10 cellular contexts compared by ENCODE assay signal in genomic region chr7:76583636-76584281, GRCh38. TPM values are rescaled to one million over a fixed set of nuclear protein-coding genes. Genes with fewer than 3 reads are reported as not detected.
A peak's percentile ranks its signal among the peaks of the same experiment; 100 is the strongest.
DNase-seq lines count a peak whose midpoint lies in the region; ATAC-seq and TF ChIP-seq lines count a peak whose summit lies in the region.
"Not testable (repeated sequence)": the region's sequence is repeated elsewhere in the genome, so short reads cannot be mapped to it uniquely, and the experiment has no call there.
"Had no signal": no experiment of that assay in that cellular context is flagged by ENCODE, and none has a peak within 500 bp of the region (broad histone marks: within the 10 kb centered on the region; RNA-seq: fewer than 3 reads in every experiment).

No MANE protein-coding gene starts in this region.

- H3K27ac Mint-ChIP-seq in GM23338 (peak overlapping the region; percentile 19; the same call in 1 of the 2 replicates), endodermal cell (peak overlapping the region; percentile 74)
- peak overlapping the region; percentile 80 for H3K27ac Mint-ChIP-seq in T-helper 2 cell treated with Interferon-gamma antibody and Interleukin-4, amounts not matched to agents 5 μg/mL and 100 μg/mL, for 36 hours
- H3K27ac Mint-ChIP-seq in naive thymus-derived CD4-positive, alpha-beta T cell, result peak overlapping the region; percentile 62 to 93 (median 90)
- H3K27ac Mint-ChIP-seq in stimulated activated memory B cell treated with anti-CD40 and anti-IgM and Interleukin-4, amounts not matched to agents 10 μg/mL and 1 μg/mL and 100 μg/mL, for 72 hours, result peak overlapping the region; percentile 30

- peaks cover 18% of the 10 kb centered on the region for H3K79me2 ChIP-seq in GM23338 (replicated peaks; ENCODE audit: insufficient read depth)

- H4K20me1 ChIP-seq in GM23338 (replicated peaks; ENCODE audit: insufficient read depth), result not testable (repeated sequence)

- H3K27ac ChIP-seq in GM23338 (ENCODE audit: low read depth), result 0 out of 2 replicates have a peak overlapping the region, but pooled peaks have one; percentile 66
- H3K27ac ChIP-seq in endodermal cell (ENCODE audit: low read depth, low read length), result not testable (repeated sequence)
- peak overlapping the region; percentile 54 for H3K27ac ChIP-seq in naive thymus-derived CD4-positive, alpha-beta T cell (ENCODE audit: low read depth, low read length)

- not testable (repeated sequence) for H2AFZ ChIP-seq in GM23338

- CTCF ChIA-PET in naive thymus-derived CD4-positive, alpha-beta T cell (lab: Charles Lee), result not testable (repeated sequence)

- not testable (repeated sequence) for H3K36me3 ChIP-seq in GM23338 (ENCODE audit: insufficient read depth); endodermal cell (ENCODE audit: control insufficient read depth, insufficient read depth, low read length); naive thymus-derived CD4-positive, alpha-beta T cell (ENCODE audit: control insufficient read depth in 2 of 3, insufficient read depth in 3 of 3, low read length in 3 of 3)

- not testable (repeated sequence) for H3K9ac ChIP-seq in endodermal cell (ENCODE audit: extremely low read depth, low read length, poor library complexity, severe bottlenecking)

- not testable (repeated sequence) for H3K9me3 ChIP-seq in endodermal cell (ENCODE audit: control insufficient read depth, low read length); naive thymus-derived CD4-positive, alpha-beta T cell (ENCODE audit: control insufficient read depth in 2 of 3, low read length in 3 of 3)

- not testable (repeated sequence) for TF ChIP-seq CTCF in GM23338 (conservative IDR thresholded peaks at IDR 0.05; ENCODE audit: low read depth in 2 of 2); endodermal cell (conservative IDR thresholded peaks at IDR 0.05)

- not testable (repeated sequence) for H3K9me3 Mint-ChIP-seq in GM23338; T-helper 2 cell treated with Interferon-gamma antibody and Interleukin-4, amounts not matched to agents 5 μg/mL and 100 μg/mL, for 36 hours; endodermal cell; naive thymus-derived CD4-positive, alpha-beta T cell; stimulated activated memory B cell treated with anti-CD40 and anti-IgM and Interleukin-4, amounts not matched to agents 10 μg/mL and 1 μg/mL and 100 μg/mL, for 72 hours

- H3K27me3 Mint-ChIP-seq in GM23338 (ENCODE audit: insufficient read depth, low read depth, poor library complexity); T-helper 2 cell treated with Interferon-gamma antibody and Interleukin-4, amounts not matched to agents 5 μg/mL and 100 μg/mL, for 36 hours (ENCODE audit: low read depth); endodermal cell (ENCODE audit: insufficient read depth); naive thymus-derived CD4-positive, alpha-beta T cell; stimulated activated memory B cell treated with anti-CD40 and anti-IgM and Interleukin-4, amounts not matched to agents 10 μg/mL and 1 μg/mL and 100 μg/mL, for 72 hours: not testable (repeated sequence)

- H3K9me2 ChIP-seq in GM23338 (ENCODE audit: insufficient read depth), result not testable (repeated sequence)

- H3F3A ChIP-seq in GM23338 (replicated peaks; ENCODE audit: low read depth), result not testable (repeated sequence)

- in situ Hi-C loops in ACHN (cut with HindIII; ENCODE audit: low pct_ligation_motif_present, low pct_unique_long_range_greater_than_20kb, low sequenced_read_pairs), result not testable (repeated sequence)

- not testable (repeated sequence) for ATAC-seq in GM23338; stimulated activated memory B cell treated with anti-CD40 and anti-IgM and Interleukin-4, amounts not matched to agents 10 μg/mL and 1 μg/mL and 100 μg/mL, for 72 hours
- peak; percentile 74 to 81 for ATAC-seq in left cardiac atrium
- peak; percentile 44 for ATAC-seq in naive thymus-derived CD4-positive, alpha-beta T cell

- DNase-seq in ACHN, result peak; percentile 33
- not testable (repeated sequence) for DNase-seq in GM23338 (ENCODE audit: low spot score); T-helper 2 cell treated with Interferon-gamma antibody and Interleukin-4, amounts not matched to agents 5 μg/mL and 100 μg/mL, for 36 hours (ENCODE audit: low spot score); endodermal cell; left cardiac atrium
- peak; percentile 73 for DNase-seq in amniotic epithelial cell (ENCODE audit: low read depth)
- peak in 5 of 9 donors; percentile 9 to 30 (median 26) for DNase-seq in naive thymus-derived CD4-positive, alpha-beta T cell

- H3K4me3 Mint-ChIP-seq in GM23338; endodermal cell; stimulated activated memory B cell treated with anti-CD40 and anti-IgM and Interleukin-4, amounts not matched to agents 10 μg/mL and 1 μg/mL and 100 μg/mL, for 72 hours: not testable (repeated sequence)
- peak overlapping the region; percentile 65 for H3K4me3 Mint-ChIP-seq in T-helper 2 cell treated with Interferon-gamma antibody and Interleukin-4, amounts not matched to agents 5 μg/mL and 100 μg/mL, for 36 hours
- peak overlapping the region; percentile 52 to 89 (median 74) for H3K4me3 Mint-ChIP-seq in naive thymus-derived CD4-positive, alpha-beta T cell

- intact Hi-C loops in left cardiac atrium (cut with DNase I); naive thymus-derived CD4-positive, alpha-beta T cell (cut with micrococcal nuclease): not testable (repeated sequence)

- H3K4me1 Mint-ChIP-seq in GM23338, result not testable (repeated sequence)
- peaks cover 42% of the 10 kb centered on the region for H3K4me1 Mint-ChIP-seq in T-helper 2 cell treated with Interferon-gamma antibody and Interleukin-4, amounts not matched to agents 5 μg/mL and 100 μg/mL, for 36 hours (ENCODE audit: low read depth)
- peaks cover 44% of the 10 kb centered on the region for H3K4me1 Mint-ChIP-seq in endodermal cell
- peaks cover 28 to 76% (median 58%) of the 10 kb centered on the region in 7 donors for H3K4me1 Mint-ChIP-seq in naive thymus-derived CD4-positive, alpha-beta T cell
- H3K4me1 Mint-ChIP-seq in stimulated activated memory B cell treated with anti-CD40 and anti-IgM and Interleukin-4, amounts not matched to agents 10 μg/mL and 1 μg/mL and 100 μg/mL, for 72 hours, result peaks cover 45% of the 10 kb centered on the region

- H3K4me2 ChIP-seq in GM23338, result not testable (repeated sequence)

- POLR2A ChIA-PET in naive thymus-derived CD4-positive, alpha-beta T cell (lab: Charles Lee), result not testable (repeated sequence)

- H3K4me1 ChIP-seq in GM23338 (ENCODE audit: insufficient read depth); endodermal cell (ENCODE audit: control insufficient read depth, insufficient read depth, low read length): not testable (repeated sequence)
- peaks cover 0 to 18% of the 10 kb centered on the region in 2 donors for H3K4me1 ChIP-seq in naive thymus-derived CD4-positive, alpha-beta T cell (ENCODE audit: control insufficient read depth in 2 of 2, insufficient read depth in 2 of 2, low read length in 2 of 2)

- H3K27me3 ChIP-seq in GM23338 (ENCODE audit: insufficient read depth); endodermal cell (ENCODE audit: control insufficient read depth, insufficient read depth, low read length, poor library complexity, severe bottlenecking); naive thymus-derived CD4-positive, alpha-beta T cell (ENCODE audit: control insufficient read depth in 2 of 2, insufficient read depth in 2 of 2, low read length in 2 of 2): not testable (repeated sequence)

- not testable (repeated sequence) for H3K4me3 ChIP-seq in GM23338; endodermal cell (ENCODE audit: low read length); naive thymus-derived CD4-positive, alpha-beta T cell (ENCODE audit: low read length)

- WGBS in endodermal cell (ENCODE audit: insufficient coverage in 1 of 2, insufficient read length in 1 of 2), 2 experiments, result 80 to 86% methylated on average over 1 to 5 of the region's 5 CpGs

- H3K36me3 Mint-ChIP-seq in GM23338 (ENCODE audit: low read depth); T-helper 2 cell treated with Interferon-gamma antibody and Interleukin-4, amounts not matched to agents 5 μg/mL and 100 μg/mL, for 36 hours (ENCODE audit: low read depth); endodermal cell (ENCODE audit: low read depth); naive thymus-derived CD4-positive, alpha-beta T cell; stimulated activated memory B cell treated with anti-CD40 and anti-IgM and Interleukin-4, amounts not matched to agents 10 μg/mL and 1 μg/mL and 100 μg/mL, for 72 hours: not testable (repeated sequence)

RNA-seq across cellular contexts. Expression of gene SPDYE16, which starts 40.7 kb away (rescaled TPM):
- total RNA-seq in GM23338 (2014; rRNA removed; shearing (Covaris generic)), result not detected in 2 replicates
- polyA plus RNA-seq in GM23338 (2016; fragmentation: Nextera tagmentation; extraction: Ambion mirVana), result 0.55 and 1.1 TPM in 2 replicates
- total RNA-seq in endodermal cell (under 1 TPM in 1 of 2 donors, not detected in 1; 0.37 TPM), left cardiac atrium (under 1 TPM; 0.12 to 0.34 TPM)
- polyA plus RNA-seq in endodermal cell (2013, experiment 1 of 2), result not detected
- polyA plus RNA-seq in endodermal cell (2013, experiment 2 of 2), result not detected
- total RNA-seq in naive thymus-derived CD4-positive, alpha-beta T cell, result under 1 TPM; 0.10 to 0.88 (median 0.49) TPM
- polyA plus RNA-seq in naive thymus-derived CD4-positive, alpha-beta T cell, result under 1 TPM; 0.25 to 0.26 TPM
- total RNA-seq: H9, occipital lobe had no signal

RNA-seq across cellular contexts. Expression of gene POMZP3, which starts 43.3 kb away (rescaled TPM):
- 3.3 and 9.1 TPM in 2 replicates for total RNA-seq in GM23338 (2014; rRNA removed; shearing (Covaris generic))
- polyA plus RNA-seq in GM23338 (2016; fragmentation: Nextera tagmentation; extraction: Ambion mirVana), result 6.8 and 8.7 TPM in 2 replicates
- 10 to 100 TPM in 1 of 2 donors, 1 to 10 TPM in 1; 8.2 to 13.3 TPM for total RNA-seq in endodermal cell
- 12.5 TPM for polyA plus RNA-seq in endodermal cell (2013, experiment 1 of 2)
- 12.5 TPM for polyA plus RNA-seq in endodermal cell (2013, experiment 2 of 2)
- 1 to 10 TPM; 5.7 to 7.7 TPM for total RNA-seq in left cardiac atrium
- total RNA-seq in naive thymus-derived CD4-positive, alpha-beta T cell, result 10 to 100 TPM in 4 of 5 experiments, 1 to 10 TPM in 1; 6.6 to 26.0 (median 23.0) TPM
- polyA plus RNA-seq in naive thymus-derived CD4-positive, alpha-beta T cell, result 10 to 100 TPM in 1 of 2 donors, 1 to 10 TPM in 1; 2.2 to 19.9 TPM

Comparison
In these comparisons a context has a peak if more than half of its experiments do, and no peak if none do; other contexts are left out.
1. H3K27ac Mint-ChIP-seq: peak in every context shown above with its lines; median percentile 90 in naive thymus-derived CD4-positive, alpha-beta T cell; 80 in T-helper 2 cell treated with Interferon-gamma antibody and Interleukin-4, amounts not matched to agents 5 μg/mL and 100 μg/mL, for 36 hours; 74 in endodermal cell; 30 in stimulated activated memory B cell treated with anti-CD40 and anti-IgM and Interleukin-4, amounts not matched to agents 10 μg/mL and 1 μg/mL and 100 μg/mL, for 72 hours; 19 in GM23338.